Comparison of ENCODE assay signal across 1 cellular context in genomic region chr2:149585317-149585885, GRCh38.
TF ChIP-seq lines count a peak whose summit lies in the region.

No MANE protein-coding gene starts in this region.

TF ChIP-seq in H1, 55 proteins besides CTCF, POLR2A, EP300 and RAD21 (continued from another document):
- no peak for TF ChIP-seq USF2 (IDR thresholded peaks at IDR 0.05; ENCODE audit: low read length)
- no peak for TF ChIP-seq CEBPB (IDR thresholded peaks at IDR 0.05; ENCODE audit: low read depth, low read length)
- TF ChIP-seq TCF12 (IDR thresholded peaks at IDR 0.05; ENCODE audit: low read depth, low read length) = no peak
- no peak for TF ChIP-seq KDM1A (IDR thresholded peaks at IDR 0.05; ENCODE audit: borderline replicate concordance, low read length)
- TF ChIP-seq SP2 (IDR thresholded peaks at IDR 0.05; ENCODE audit: low read length) = no peak
- no peak for TF ChIP-seq EGR1 (IDR thresholded peaks at IDR 0.05; ENCODE audit: borderline replicate concordance, low read depth, low read length)
- TF ChIP-seq HDAC2 (IDR thresholded peaks at IDR 0.05; ENCODE audit: borderline replicate concordance in 1 of 2, low read depth in 2 of 2, low read length in 2 of 2) = no peak
- TF ChIP-seq JUN (IDR thresholded peaks at IDR 0.05; ENCODE audit: low read depth, low read length) = no peak
